ENCODE assay signal across 1 cellular context in genomic region chr6:398558-399078, GRCh38.
TF ChIP-seq lines count a peak whose summit lies in the region.

No MANE protein-coding gene starts in this region.

TF ChIP-seq in SK-N-SH, 30 proteins besides CTCF, POLR2A, EP300 and RAD21 (continued from another document):
- no peak for TF ChIP-seq REST (IDR thresholded peaks at IDR 0.05; ENCODE audit: low read depth, low read length)
- TF ChIP-seq JUND (IDR thresholded peaks at IDR 0.05): no peak
- TF ChIP-seq TEAD4 (IDR thresholded peaks at IDR 0.05; ENCODE audit: borderline replicate concordance, insufficient read depth): no peak
- TF ChIP-seq FOSL2 (IDR thresholded peaks at IDR 0.05; ENCODE audit: borderline replicate concordance, low read depth): no peak
- no peak for TF ChIP-seq MAX (IDR thresholded peaks at IDR 0.05; ENCODE audit: low read depth)
- TF ChIP-seq POLR2AphosphoS5 (IDR thresholded peaks at IDR 0.05; ENCODE audit: low read depth, low read length): no peak
- TF ChIP-seq NRF1 (IDR thresholded peaks at IDR 0.05; ENCODE audit: low read depth, low read length): no peak
- TF ChIP-seq RFX5 (IDR thresholded peaks at IDR 0.05; ENCODE audit: low read length): no peak
